28 cellular contexts compared by ENCODE assay signal in the genomic region with DNA sequence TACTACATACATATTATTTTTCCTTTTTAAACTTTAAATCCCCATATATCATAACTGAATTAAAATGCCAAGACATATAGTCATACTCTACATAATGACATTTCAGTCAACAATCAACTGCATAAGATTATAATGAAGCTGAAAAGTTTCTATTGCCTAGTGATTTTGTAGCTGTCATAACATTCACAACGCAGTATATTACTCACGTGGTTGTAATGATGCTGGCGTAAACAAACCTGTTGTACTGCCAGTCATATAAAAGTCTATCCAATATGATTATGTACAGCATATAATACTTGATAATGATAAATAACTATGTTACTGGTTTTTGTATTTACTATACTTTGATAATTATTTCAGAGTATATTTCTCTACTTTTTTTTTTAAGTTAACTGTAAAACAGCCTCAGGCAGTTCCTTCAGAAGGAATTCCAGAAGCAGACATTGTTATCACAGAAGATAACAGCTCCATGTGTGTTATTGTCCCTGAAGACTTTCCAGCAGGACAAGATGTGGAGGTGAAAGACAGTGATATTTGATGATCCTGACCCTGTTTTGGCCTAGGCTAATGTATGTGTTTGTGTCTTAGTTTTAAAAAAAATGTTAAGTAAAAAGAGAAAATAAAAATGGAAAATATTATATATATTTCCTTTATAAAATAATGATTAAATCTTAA.
"Had no signal": no experiment of that assay in that cellular context is flagged by ENCODE, and none has a peak within 500 bp of the region (broad histone marks: within the 10 kb centered on the region; RNA-seq: fewer than 3 reads in every experiment).

No MANE protein-coding gene starts in this region.

- H2AFZ ChIP-seq: parathyroid adenoma had no signal

- H3K36me3 ChIP-seq: esophagus muscularis mucosa, heart right ventricle, neutrophil, prostate gland, right atrium auricular region, suprapubic skin, transverse colon, vagina had no signal

- H3K79me2 ChIP-seq: parathyroid adenoma had no signal

- FAIRE-seq: keratinocyte had no signal

- H3K4me2 ChIP-seq: smooth muscle cell had no signal

- H3K4me1 ChIP-seq: foreskin keratinocyte, heart right ventricle, parathyroid adenoma, prostate gland, right atrium auricular region, suprapubic skin, transverse colon, vagina had no signal

- H3K27me3 ChIP-seq: esophagus muscularis mucosa, foreskin keratinocyte, heart right ventricle, neutrophil, right atrium auricular region, suprapubic skin, transverse colon, vagina had no signal

- H3K9ac ChIP-seq: parathyroid adenoma had no signal

- H3K27ac ChIP-seq: coronary artery, esophagus muscularis mucosa, foreskin keratinocyte, heart right ventricle, neutrophil, parathyroid adenoma, prostate gland, right atrium auricular region, suprapubic skin, transverse colon, vagina had no signal

- ATAC-seq: foreskin keratinocyte; heart right ventricle; left lobe of liver; mucosa of descending colon; natural killer cell treated with Interleukin-12 subunit alpha and Interleukin-12 subunit beta and Interleukin-15 and Interleukin-18, amount 100 ng/mL, for 72 hours; sciatic nerve; stimulated activated naive CD8-positive, alpha-beta T cell treated with anti-CD3 and anti-CD28 coated beads, Interleukin-15, amount 100 ng/mL, for 72 hours had no signal

- H3K4me3 ChIP-seq: coronary artery, esophagus muscularis mucosa, heart right ventricle, lung, mucosa of descending colon, prostate gland, right atrium auricular region, smooth muscle cell, suprapubic skin, transverse colon, vagina had no signal

- H3K9me3 ChIP-seq: neutrophil, prostate gland, suprapubic skin, transverse colon, vagina had no signal

- DNase-seq: glutamatergic neuron; heart right ventricle; hippocampal formation; immature natural killer cell; mucosa of descending colon; naive B cell; stimulated activated CD4-positive, alpha-beta T cell treated with anti-CD3 and anti-CD28 coated beads, Interleukin-12 subunit alpha, Interleukin-12 subunit beta, amount 100 ng/mL, for 4 hours; stimulated activated CD4-positive, alpha-beta T cell treated with anti-CD3 and anti-CD28 coated beads, Interleukin-1b, Interleukin-23, amount 100 ng/mL, for 48 hours; stimulated activated CD4-positive, alpha-beta T cell treated with anti-CD3 and anti-CD28 coated beads, Interleukin-4, amount 100 ng/mL, for 1 hour; stimulated activated CD8-positive, alpha-beta memory T cell treated with anti-CD3 and anti-CD28 coated beads, Interleukin-4, amount 100 ng/mL, for 48 hours; stimulated activated naive CD4-positive, alpha-beta T cell; stimulated activated naive CD8-positive, alpha-beta T cell treated with anti-CD3 and anti-CD28 coated beads, Interleukin-15, amount 100 ng/mL, for 72 hours; transverse colon had no signal
